9 cellular contexts compared by ENCODE assay signal in the genomic region with DNA sequence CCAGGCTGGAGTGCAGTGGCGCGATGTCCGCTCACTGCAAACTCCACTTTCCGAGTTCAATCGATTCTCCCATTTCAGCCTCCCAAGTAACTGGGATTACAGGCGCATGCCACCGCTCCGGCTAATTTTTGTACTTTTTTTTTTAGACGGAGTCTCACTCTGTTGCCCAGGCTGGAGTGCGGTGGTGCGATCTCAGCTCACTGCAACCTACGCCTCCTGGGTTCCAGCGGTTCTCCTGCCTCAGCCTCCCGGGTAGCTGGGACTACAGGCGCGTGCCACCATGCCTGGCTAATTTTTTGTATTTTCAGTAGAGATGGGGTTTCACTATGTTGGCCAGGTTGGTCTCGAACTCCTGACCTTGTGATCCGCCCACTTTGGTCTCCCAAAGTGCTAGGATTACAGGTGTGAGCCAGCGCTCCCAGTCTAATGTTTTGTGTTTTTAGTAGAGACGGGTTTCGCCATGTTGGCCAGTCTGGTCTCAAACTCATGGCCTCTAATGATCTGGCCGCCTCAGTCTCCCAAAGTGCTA. TPM values are rescaled to one million over a fixed set of nuclear protein-coding genes. Genes with fewer than 3 reads are reported as not detected.
A peak's percentile ranks its signal among the peaks of the same experiment; 100 is the strongest.
DNase-seq lines count a peak whose midpoint lies in the region; ATAC-seq and TF ChIP-seq lines count a peak whose summit lies in the region.
"Not testable (repeated sequence)": the region's sequence is repeated elsewhere in the genome, so short reads cannot be mapped to it uniquely, and the experiment has no call there.
"Had no signal": no experiment of that assay in that cellular context is flagged by ENCODE, and none has a peak within 500 bp of the region (broad histone marks: within the 10 kb centered on the region; RNA-seq: fewer than 3 reads in every experiment).

No MANE protein-coding gene starts in this region.

- DNase-seq in CD4-positive, alpha-beta memory T cell; OCI-LY7 (ENCODE audit: low spot score); activated B cell treated with CpG ODN at 0.5 μM for 24 hours: not testable (repeated sequence)
- peak; percentile 20 for DNase-seq in activated T-cell treated with anti-CD3 and anti-CD28 coated beads, Interleukin-2, amount 50 U/mL, for 24 hours
- DNase-seq in activated naive CD4-positive, alpha-beta T cell treated with anti-CD3 and anti-CD28 coated beads for 36 hours = peak; percentile 2
- peak; percentile 2 for DNase-seq in left ventricle myocardium superior
- peak in 1 of 9 donors; percentile 13 for DNase-seq in naive thymus-derived CD4-positive, alpha-beta T cell
- DNase-seq in posterior vena cava (ENCODE audit: low spot score) = peak; percentile 42

- peaks cover 49% of the 10 kb centered on the region for H3K79me2 ChIP-seq in OCI-LY7 (ENCODE audit: insufficient read depth, low read depth, low read length)

- H3K4me3 Mint-ChIP-seq in CD4-positive, alpha-beta memory T cell = peak overlapping the region in 4 of 8 donors; percentile 34 to 57 (median 40)
- H3K4me3 Mint-ChIP-seq in activated B cell treated with CpG ODN at 0.5 μM for 24 hours; activated T-cell treated with anti-CD3 and anti-CD28 coated beads, Interleukin-2, amount 50 U/mL, for 24 hours; activated naive CD4-positive, alpha-beta T cell treated with anti-CD3 and anti-CD28 coated beads for 36 hours: not testable (repeated sequence)
- peak overlapping the region in 5 of 10 donors; percentile 7 to 47 (median 18) for H3K4me3 Mint-ChIP-seq in naive thymus-derived CD4-positive, alpha-beta T cell

- H3K27me3 ChIP-seq in CD4-positive, alpha-beta memory T cell (ENCODE audit: insufficient read depth, low read length); naive thymus-derived CD4-positive, alpha-beta T cell (ENCODE audit: control insufficient read depth in 2 of 2, insufficient read depth in 2 of 2, low read length in 2 of 2): not testable (repeated sequence)

- not testable (repeated sequence) for H2AFZ ChIP-seq in OCI-LY7 (ENCODE audit: low read length)

- H3K36me3 Mint-ChIP-seq in CD4-positive, alpha-beta memory T cell = peaks cover 13 to 39% of the 10 kb centered on the region in 2 donors
- H3K36me3 Mint-ChIP-seq in activated B cell treated with CpG ODN at 0.5 μM for 24 hours (ENCODE audit: low read depth) = peaks cover 21% of the 10 kb centered on the region
- H3K36me3 Mint-ChIP-seq in activated T-cell treated with anti-CD3 and anti-CD28 coated beads, Interleukin-2, amount 50 U/mL, for 24 hours (ENCODE audit: low read depth) = peaks cover 56% of the 10 kb centered on the region
- H3K36me3 Mint-ChIP-seq in activated naive CD4-positive, alpha-beta T cell treated with anti-CD3 and anti-CD28 coated beads for 36 hours (ENCODE audit: low read depth) = peaks cover 24% of the 10 kb centered on the region
- H3K36me3 Mint-ChIP-seq in naive thymus-derived CD4-positive, alpha-beta T cell = peaks cover 0 to 58% (median 10%) of the 10 kb centered on the region in 5 donors

- peaks cover 22% of the 10 kb centered on the region; the same call in 1 of the 2 replicates for H4K20me1 ChIP-seq in OCI-LY7 (ENCODE audit: insufficient read depth, low read length)

- intact Hi-C loops in CD4-positive, alpha-beta memory T cell (cut with micrococcal nuclease) = loop anchor here (10.0 kb wide), 1 partner anchor 261 kb away; the partner anchor contains the start of gene GATAD2A
- intact Hi-C loops in OCI-LY7 (cut with micrococcal nuclease; ENCODE audit: unreplicated experiment) = loop anchor here (5.0 to 10.0 kb wide), 4 partner anchors 67 to 501 kb away; partner anchors contain the start of genes GATAD2A, ZNF14 and ZNF93
- intact Hi-C loops in activated B cell treated with CpG ODN at 0.5 μM for 24 hours (cut with micrococcal nuclease) = loop anchor here (10.0 kb wide), 1 partner anchor 601 kb away; the partner anchor contains the start of gene SLC25A42
- intact Hi-C loops in activated naive CD4-positive, alpha-beta T cell treated with anti-CD3 and anti-CD28 coated beads for 36 hours (cut with micrococcal nuclease) = loop anchor here (5.0 to 10.0 kb wide), 4 partner anchors 132 to 502 kb away; partner anchors contain the start of genes ZNF486 and ZNF682
- intact Hi-C loops in left ventricle myocardium superior (cut with micrococcal nuclease); posterior vena cava (cut with DNase I): not testable (repeated sequence)
- intact Hi-C loops in naive thymus-derived CD4-positive, alpha-beta T cell (cut with micrococcal nuclease) = loop anchor here (5.0 to 10.0 kb wide), 6 partner anchors 52 to 1357 kb away; partner anchors contain the start of genes ZNF430 (in 1 of the 2), ZNF486 (in 1 of the 2), ZNF682 (in 1 of the 2) and ZNF737 (in 1 of the 2)

- not testable (repeated sequence) for H3K9me2 ChIP-seq in OCI-LY7 (ENCODE audit: insufficient read depth, low read length)

- H3K4me1 Mint-ChIP-seq in CD4-positive, alpha-beta memory T cell = peaks cover 25 to 64% (median 40%) of the 10 kb centered on the region in 4 donors
- H3K4me1 Mint-ChIP-seq in activated B cell treated with CpG ODN at 0.5 μM for 24 hours = peaks cover 58% of the 10 kb centered on the region
- peaks cover 46% of the 10 kb centered on the region for H3K4me1 Mint-ChIP-seq in activated T-cell treated with anti-CD3 and anti-CD28 coated beads, Interleukin-2, amount 50 U/mL, for 24 hours (ENCODE audit: low read depth)
- H3K4me1 Mint-ChIP-seq in activated naive CD4-positive, alpha-beta T cell treated with anti-CD3 and anti-CD28 coated beads for 36 hours (ENCODE audit: low read depth) = peaks cover 43% of the 10 kb centered on the region
- H3K4me1 Mint-ChIP-seq in naive thymus-derived CD4-positive, alpha-beta T cell = peaks cover 21 to 55% (median 38%) of the 10 kb centered on the region in 7 donors

- ATAC-seq in activated B cell treated with CpG ODN at 0.5 μM for 24 hours (ENCODE audit: low read depth); left ventricle myocardium superior; naive thymus-derived CD4-positive, alpha-beta T cell: not testable (repeated sequence)

- peaks cover 13% of the 10 kb centered on the region for H3K36me3 ChIP-seq in CD4-positive, alpha-beta memory T cell (ENCODE audit: insufficient read depth, low read length)
- peaks cover 19% of the 10 kb centered on the region for H3K36me3 ChIP-seq in OCI-LY7 (ENCODE audit: insufficient read depth, low read length)
- H3K36me3 ChIP-seq in naive thymus-derived CD4-positive, alpha-beta T cell (ENCODE audit: control insufficient read depth in 2 of 3, insufficient read depth in 3 of 3, low read length in 3 of 3) = peaks cover 0 to 29% (median 0%) of the 10 kb centered on the region in 3 experiments

- H3K27me3 Mint-ChIP-seq in CD4-positive, alpha-beta memory T cell; activated B cell treated with CpG ODN at 0.5 μM for 24 hours; activated T-cell treated with anti-CD3 and anti-CD28 coated beads, Interleukin-2, amount 50 U/mL, for 24 hours; activated naive CD4-positive, alpha-beta T cell treated with anti-CD3 and anti-CD28 coated beads for 36 hours (ENCODE audit: low read depth); naive thymus-derived CD4-positive, alpha-beta T cell: not testable (repeated sequence)

- CTCF ChIA-PET in CD4-positive, alpha-beta memory T cell (lab: Charles Lee; ENCODE audit: partially characterized antibody) = interaction anchor here (0.9 kb wide), 1 partner anchor 107 kb away, joined by 3 read pairs; no protein-coding TSS in a partner anchor
- CTCF ChIA-PET in OCI-LY7 (lab: Charles Lee; ENCODE audit: unreplicated experiment); activated naive CD4-positive, alpha-beta T cell treated with anti-CD3 and anti-CD28 coated beads for 36 hours (lab: Charles Lee); naive thymus-derived CD4-positive, alpha-beta T cell (lab: Charles Lee): not testable (repeated sequence)
- CTCF ChIA-PET in activated B cell treated with CpG ODN at 0.5 μM for 24 hours (lab: Charles Lee) = interaction anchor here (1.8 kb wide), 1 partner anchor 21 kb away, joined by 6 read pairs; the partner anchor contains the start of gene GMIP

- not testable (repeated sequence) for H3K4me3 ChIP-seq in CD4-positive, alpha-beta memory T cell (ENCODE audit: low read length in 2 of 2); OCI-LY7 (ENCODE audit: low read depth, low read length, poor library complexity, severe bottlenecking); naive thymus-derived CD4-positive, alpha-beta T cell (ENCODE audit: low read length)

- H3K27ac ChIP-seq in CD4-positive, alpha-beta memory T cell (ENCODE audit: low read depth, low read length); naive thymus-derived CD4-positive, alpha-beta T cell (ENCODE audit: low read depth, low read length): not testable (repeated sequence)
- peak overlapping the region; percentile 97 for H3K27ac ChIP-seq in OCI-LY7 (ENCODE audit: low read depth, low read length, poor library complexity, severe bottlenecking)

- not testable (repeated sequence) for H3K9me3 Mint-ChIP-seq in CD4-positive, alpha-beta memory T cell; activated B cell treated with CpG ODN at 0.5 μM for 24 hours; activated T-cell treated with anti-CD3 and anti-CD28 coated beads, Interleukin-2, amount 50 U/mL, for 24 hours; activated naive CD4-positive, alpha-beta T cell treated with anti-CD3 and anti-CD28 coated beads for 36 hours
- peaks cover 0 to 18% (median 2%) of the 10 kb centered on the region in 11 donors for H3K9me3 Mint-ChIP-seq in naive thymus-derived CD4-positive, alpha-beta T cell

- H3K27ac Mint-ChIP-seq in CD4-positive, alpha-beta memory T cell = peak overlapping the region in 4 of 7 donors; percentile 19 to 95 (median 58)
- H3K27ac Mint-ChIP-seq in activated B cell treated with CpG ODN at 0.5 μM for 24 hours = peak overlapping the region; percentile 50
- peak overlapping the region; percentile 11 for H3K27ac Mint-ChIP-seq in activated T-cell treated with anti-CD3 and anti-CD28 coated beads, Interleukin-2, amount 50 U/mL, for 24 hours
- not testable (repeated sequence) for H3K27ac Mint-ChIP-seq in activated naive CD4-positive, alpha-beta T cell treated with anti-CD3 and anti-CD28 coated beads for 36 hours
- peak overlapping the region in 5 of 9 donors; percentile 14 to 66 (median 36) for H3K27ac Mint-ChIP-seq in naive thymus-derived CD4-positive, alpha-beta T cell

- not testable (repeated sequence) for BruUV-seq in OCI-LY7 (replicated peaks; lab: Mats Ljungman, UMichigan)

- POLR2A ChIA-PET in CD4-positive, alpha-beta memory T cell (lab: Charles Lee; ENCODE audit: partially characterized antibody) = interaction anchor here (0.8 to 8.2 kb wide), 4 partner anchors 21 to 156 kb away, joined by 3 to 135 read pairs (median 3); partner anchors contain the start of genes LPAR2, ZNF14 and ZNF506
- POLR2A ChIA-PET in OCI-LY7 (lab: Charles Lee) = interaction anchor here (1.3 kb wide), 1 partner anchor 110 kb away, joined by 3 read pairs; no protein-coding TSS in a partner anchor
- POLR2A ChIA-PET in activated B cell treated with CpG ODN at 0.5 μM for 24 hours (lab: Charles Lee) = interaction anchor here (0.5 to 3.4 kb wide), 6 partner anchors 67 to 1741 kb away, joined by 3 to 29 read pairs (median 5); partner anchors contain the start of gene ZNF506
- POLR2A ChIA-PET in naive thymus-derived CD4-positive, alpha-beta T cell (lab: Charles Lee) = interaction anchor here (0.6 to 7.1 kb wide), 9 partner anchors 21 to 236 kb away, joined by 3 to 119 read pairs (median 4); partner anchors contain the start of genes ZNF14, ZNF253, ZNF506 and ZNF93

- H3K4me2 ChIP-seq in OCI-LY7 (ENCODE audit: low read length) = peak overlapping the region; percentile 36; the same call in 1 of the 2 replicates

- H3K4me1 ChIP-seq in CD4-positive, alpha-beta memory T cell (ENCODE audit: insufficient read depth, low read length) = peaks cover 56% of the 10 kb centered on the region
- peaks cover 55% of the 10 kb centered on the region for H3K4me1 ChIP-seq in OCI-LY7 (ENCODE audit: insufficient read depth, low read length, poor library complexity, severe bottlenecking)
- peaks cover 34 to 41% of the 10 kb centered on the region in 2 donors for H3K4me1 ChIP-seq in naive thymus-derived CD4-positive, alpha-beta T cell (ENCODE audit: control insufficient read depth in 2 of 2, insufficient read depth in 2 of 2, low read length in 2 of 2)

- H3K9me3 ChIP-seq in CD4-positive, alpha-beta memory T cell (ENCODE audit: control insufficient read depth in 1 of 2, low read length in 2 of 2); OCI-LY7 (ENCODE audit: low read length); naive thymus-derived CD4-positive, alpha-beta T cell (ENCODE audit: control insufficient read depth in 2 of 3, low read length in 3 of 3): not testable (repeated sequence)

- TF ChIP-seq CTCF in OCI-LY7 (conservative IDR thresholded peaks at IDR 0.05; ENCODE audit: low read length); activated B cell treated with CpG ODN at 0.5 μM for 24 hours (IDR thresholded peaks at IDR 0.05): not testable (repeated sequence)

RNA-seq across cellular contexts. Expression of gene ATP13A1, which starts 2.0 kb away (rescaled TPM):
- total RNA-seq in CD4-positive, alpha-beta memory T cell = 100 to 1,000 TPM; 137 to 139 TPM
- 10 to 100 TPM; 21.3 to 54.7 TPM for polyA plus RNA-seq in CD4-positive, alpha-beta memory T cell
- 41.0 and 58.3 TPM in 2 replicates for total RNA-seq in OCI-LY7 (2014; rRNA removed; shearing (Covaris generic))
- 122 and 128 TPM in 2 replicates for total RNA-seq in OCI-LY7 (2022)
- 125 and 135 TPM in 2 replicates for total RNA-seq in activated B cell treated with CpG ODN at 0.5 μM for 24 hours
- 10 to 100 TPM; 48.7 to 55.1 TPM for total RNA-seq in activated naive CD4-positive, alpha-beta T cell treated with anti-CD3 and anti-CD28 coated beads for 36 hours
- 21.6 TPM for total RNA-seq in left ventricle myocardium superior
- total RNA-seq in naive thymus-derived CD4-positive, alpha-beta T cell = 100 to 1,000 TPM in 2 of 5 experiments, 10 to 100 TPM in 3; 86.5 to 138 (median 98.9) TPM
- polyA plus RNA-seq in naive thymus-derived CD4-positive, alpha-beta T cell = 10 to 100 TPM; 22.2 to 52.7 TPM
- total RNA-seq in posterior vena cava = 10 to 100 TPM; 33.1 to 33.3 TPM

RNA-seq across cellular contexts. Expression of gene ZNF101, which starts 3.2 kb away (rescaled TPM):
- 100 to 1,000 TPM; 152 to 156 TPM for total RNA-seq in CD4-positive, alpha-beta memory T cell
- 100 to 1,000 TPM in 1 of 2 donors, 10 to 100 TPM in 1; 97.3 to 113 TPM for polyA plus RNA-seq in CD4-positive, alpha-beta memory T cell
- 83.8 and 85.6 TPM in 2 replicates for total RNA-seq in OCI-LY7 (2014; rRNA removed; shearing (Covaris generic))
- total RNA-seq in OCI-LY7 (2022) (66.6 and 87.0 TPM in 2 replicates), activated B cell treated with CpG ODN at 0.5 μM for 24 hours (45.6 and 52.6 TPM in 2 replicates), left ventricle myocardium superior (3.7 TPM), posterior vena cava (1 to 10 TPM; 6.3 to 8.2 TPM)
- total RNA-seq in activated naive CD4-positive, alpha-beta T cell treated with anti-CD3 and anti-CD28 coated beads for 36 hours = 10 to 100 TPM; 51.8 to 54.3 TPM
- 100 to 1,000 TPM in 2 of 5 experiments, 10 to 100 TPM in 3; 67.8 to 202 (median 74.9) TPM for total RNA-seq in naive thymus-derived CD4-positive, alpha-beta T cell
- polyA plus RNA-seq in naive thymus-derived CD4-positive, alpha-beta T cell = 100 to 1,000 TPM; 113 to 143 TPM

RNA-seq across cellular contexts. Expression of gene GMIP, which starts 22.0 kb away (rescaled TPM):
- 100 to 1,000 TPM; 101 to 105 TPM for total RNA-seq in CD4-positive, alpha-beta memory T cell
- polyA plus RNA-seq in CD4-positive, alpha-beta memory T cell = 10 to 100 TPM; 28.4 to 49.7 TPM
- total RNA-seq in OCI-LY7 (2014; rRNA removed; shearing (Covaris generic)) = 30.1 and 34.7 TPM in 2 replicates
- total RNA-seq in OCI-LY7 (2022) (41.6 and 48.7 TPM in 2 replicates), activated B cell treated with CpG ODN at 0.5 μM for 24 hours (129 and 130 TPM in 2 replicates), left ventricle myocardium superior (4.2 TPM), posterior vena cava (10 to 100 TPM in 1 of 2 donors, 1 to 10 TPM in 1; 8.3 to 11.4 TPM)
- 10 to 100 TPM; 38.7 to 40.6 TPM for total RNA-seq in activated naive CD4-positive, alpha-beta T cell treated with anti-CD3 and anti-CD28 coated beads for 36 hours
- 100 to 1,000 TPM in 3 of 5 experiments, 10 to 100 TPM in 2; 97.2 to 141 (median 109) TPM for total RNA-seq in naive thymus-derived CD4-positive, alpha-beta T cell
- 10 to 100 TPM; 32.9 to 68.6 TPM for polyA plus RNA-seq in naive thymus-derived CD4-positive, alpha-beta T cell

RNA-seq across cellular contexts. Expression of gene LPAR2, which starts 37.5 kb away (rescaled TPM):
- 10 to 100 TPM; 70.7 to 72.4 TPM for total RNA-seq in CD4-positive, alpha-beta memory T cell
- polyA plus RNA-seq in CD4-positive, alpha-beta memory T cell = 10 to 100 TPM; 27.2 to 37.7 TPM
- 6.0 and 12.4 TPM in 2 replicates for total RNA-seq in OCI-LY7 (2014; rRNA removed; shearing (Covaris generic))
- total RNA-seq in OCI-LY7 (2022) = 17.5 and 18.4 TPM in 2 replicates
- 29.0 and 33.7 TPM in 2 replicates for total RNA-seq in activated B cell treated with CpG ODN at 0.5 μM for 24 hours
- total RNA-seq in activated naive CD4-positive, alpha-beta T cell treated with anti-CD3 and anti-CD28 coated beads for 36 hours = 10 to 100 TPM; 20.2 to 20.7 TPM
- 1.6 TPM for total RNA-seq in left ventricle myocardium superior
- total RNA-seq in naive thymus-derived CD4-positive, alpha-beta T cell = 10 to 100 TPM; 64.4 to 91.7 (median 75.0) TPM
- polyA plus RNA-seq in naive thymus-derived CD4-positive, alpha-beta T cell = 10 to 100 TPM; 16.5 to 43.2 TPM
- total RNA-seq in posterior vena cava = 1 to 10 TPM; 2.0 to 5.5 TPM

RNA-seq across cellular contexts. Expression of gene PBX4, which starts 47.0 kb away (rescaled TPM):
- 10 to 100 TPM; 46.5 to 56.3 TPM for total RNA-seq in CD4-positive, alpha-beta memory T cell
- 10 to 100 TPM in 1 of 2 donors, 1 to 10 TPM in 1; 3.9 to 11.8 TPM for polyA plus RNA-seq in CD4-positive, alpha-beta memory T cell
- total RNA-seq in OCI-LY7 (2014; rRNA removed; shearing (Covaris generic)) = 5.1 and 6.7 TPM in 2 replicates
- 4.6 and 5.0 TPM in 2 replicates for total RNA-seq in OCI-LY7 (2022)
- total RNA-seq in activated B cell treated with CpG ODN at 0.5 μM for 24 hours = 19.4 and 21.8 TPM in 2 replicates
- 10 to 100 TPM; 13.5 to 17.5 TPM for total RNA-seq in activated naive CD4-positive, alpha-beta T cell treated with anti-CD3 and anti-CD28 coated beads for 36 hours
- 0.42 TPM for total RNA-seq in left ventricle myocardium superior
- total RNA-seq in naive thymus-derived CD4-positive, alpha-beta T cell = 10 to 100 TPM; 22.6 to 42.7 (median 42.0) TPM
- polyA plus RNA-seq in naive thymus-derived CD4-positive, alpha-beta T cell = 1 to 10 TPM; 3.8 to 9.2 TPM
- total RNA-seq in posterior vena cava = under 1 TPM; 0.29 to 0.93 TPM
- polyA plus RNA-seq: CD14-positive monocyte had no signal
